In genomic region chr2:237895544-237896506, GRCh38 we compare ENCODE assay signal across 10 cellular contexts. TPM values are rescaled to one million over a fixed set of nuclear protein-coding genes. Genes with fewer than 3 reads are reported as not detected.
A peak's percentile ranks its signal among the peaks of the same experiment; 100 is the strongest.
DNase-seq lines count a peak whose midpoint lies in the region; ATAC-seq and TF ChIP-seq lines count a peak whose summit lies in the region.
"Had no signal": no experiment of that assay in that cellular context is flagged by ENCODE, and none has a peak within 500 bp of the region (broad histone marks: within the 10 kb centered on the region; RNA-seq: fewer than 3 reads in every experiment).

No MANE protein-coding gene starts in this region.

- no peak for ATAC-seq in HG03439 (IDR thresholded peaks at IDR 0.05; ENCODE audit: unreplicated experiment)
- ATAC-seq in HG02840 (IDR thresholded peaks at IDR 0.05; ENCODE audit: low FRiP score, unreplicated experiment) = no peak

- TF ChIP-seq CTCF in AG04450 (IDR thresholded peaks at IDR 0.05; ENCODE audit: low read depth, low read length) = no peak

- DNase-seq in AG04450 (ENCODE audit: low read depth, low spot score) (no peak), NCI-H2081 (lab: John Stamatoyannopoulos, UW) (peak; percentile 67 to 87), ecto neural progenitor cell (ENCODE audit: low spot score) (peak; percentile 45), myocyte (ENCODE audit: low read depth) (peak; percentile 84), cerebellar nuclear complex (lab: John Stamatoyannopoulos, UW) (no peak)
- DNase-seq in stimulated activated CD8-positive, alpha-beta memory T cell treated with anti-CD3 and anti-CD28 coated beads, Interleukin-4, amount 100 ng/mL, for 48 hours = no peak
- DNase-seq: activated naive CD4-positive, alpha-beta T cell treated with Interleukin-2 at 50 U/mL for 16 hours; stimulated activated CD4-positive, alpha-beta T cell treated with anti-CD3 and anti-CD28 coated beads, Interleukin-4, amount 100 ng/mL, for 1 hour had no signal

- H3K27ac ChIP-seq in AG04450 (ENCODE audit: low read depth, low read length) = peak overlapping the region; percentile 31

- H3K9me3 ChIP-seq in AG04450 (ENCODE audit: control insufficient read depth, insufficient read depth, low read length) = no peaks in the 10 kb centered on the region; the same call in 1 of the 2 replicates

- H3K27me3 ChIP-seq in AG04450 (ENCODE audit: control insufficient read depth, insufficient read depth, low read length) = no peaks in the 10 kb centered on the region

- POLR2A ChIA-PET in AG04450 (lab: Yijun Ruan, JAX) = interaction anchor here (0.6 kb wide), 1 partner anchor 215 kb away, joined by 8 read pairs; no protein-coding TSS in a partner anchor

- CTCF ChIA-PET in AG04450 (lab: Charles Lee) = no interaction called here

- no peak overlapping the region for H3K4me3 ChIP-seq in AG04450 (ENCODE audit: low read depth, low read length)

RNA-seq across cellular contexts. Expression of gene RAMP1, which starts 36.4 kb away (rescaled TPM):
- 26.5 and 47.7 TPM in 2 replicates for polyA plus RNA-seq in AG04450 (2011; rRNA removed)
- 5.9 and 6.7 TPM in 2 replicates for polyA minus RNA-seq in AG04450 (2011; rRNA and poly(A)+ RNA removed)
- 19.5 and 20.9 TPM in 2 replicates for total RNA-seq in myocyte
- 133 TPM for polyA plus RNA-seq in myocyte (2012)

Comparison
In these comparisons a context has a peak if more than half of its experiments do, and no peak if none do; other contexts are left out.
1. DNase-seq: peak in NCI-H2081 (2 of 2), ecto neural progenitor cell (single experiment) and myocyte (single experiment); none in AG04450 (single experiment), cerebellar nuclear complex (0 of 2) and stimulated activated CD8-positive, alpha-beta memory T cell treated with anti-CD3 and anti-CD28 coated beads, Interleukin-4, amount 100 ng/mL, for 48 hours (single experiment).